ENCODE assay signal across 8 cellular contexts in genomic region chr20:30586178-30586577, GRCh38.
DNase-seq lines count a peak whose midpoint lies in the region; ATAC-seq and TF ChIP-seq lines count a peak whose summit lies in the region.
"Not testable (repeated sequence)": the region's sequence is repeated elsewhere in the genome, so short reads cannot be mapped to it uniquely, and the experiment has no call there.

No MANE protein-coding gene starts in this region.

- DNase-seq in BE2C: peak; percentile 17
- not testable (repeated sequence) for DNase-seq in esophagus muscularis mucosa (ENCODE audit: extremely low spot score); neuronal stem cell (ENCODE audit: low spot score); gastrocnemius medialis; transverse colon
- DNase-seq in right cardiac atrium: peak in 1 of 3 donors; percentile 31

- in situ Hi-C loops in gastrocnemius medialis (cut with MboI; ENCODE audit: low sequenced_read_pairs in 4 of 4); transverse colon (cut with MboI; ENCODE audit: low pct_ligation_motif_present in 1 of 4, low pct_unique_long_range_greater_than_20kb in 1 of 4, low sequenced_read_pairs in 3 of 4): not testable (repeated sequence)

- H2BK15ac ChIP-seq in neuronal stem cell (ENCODE audit: low read length): not testable (repeated sequence)

- not testable (repeated sequence) for H3K4me1 ChIP-seq in BE2C; HUES48 (ENCODE audit: control insufficient read depth, insufficient read depth, low read length); right cardiac atrium (ENCODE audit: control insufficient read depth, insufficient read depth, low read length); neuronal stem cell (ENCODE audit: control insufficient read depth in 2 of 2, insufficient read depth in 1 of 2, low read depth in 1 of 2, low read length in 2 of 2); gastrocnemius medialis
- H3K4me1 ChIP-seq in esophagus muscularis mucosa (peaks cover 0 to 15% (median 12%) of the 10 kb centered on the region in 4 donors), transverse colon (peaks cover 0 to 12% (median 0%) of the 10 kb centered on the region in 4 donors)

- H2BK120ac ChIP-seq in neuronal stem cell (ENCODE audit: low read depth, low read length): not testable (repeated sequence)

- H3K18ac ChIP-seq in neuronal stem cell (ENCODE audit: low read length): not testable (repeated sequence)

- ATAC-seq in right cardiac atrium, gastrocnemius medialis: not testable (repeated sequence)

- not testable (repeated sequence) for H3K27me3 ChIP-seq in BE2C; esophagus muscularis mucosa; right cardiac atrium (ENCODE audit: control insufficient read depth, insufficient read depth); neuronal stem cell (ENCODE audit: control insufficient read depth in 3 of 3, insufficient read depth in 3 of 3, low read depth in 1 of 3, low read length in 3 of 3); gastrocnemius medialis
- H3K27me3 ChIP-seq in HUES48 (ENCODE audit: control insufficient read depth, insufficient read depth, low read length) (peaks cover 10% of the 10 kb centered on the region), transverse colon (peaks cover 15% of the 10 kb centered on the region)

- not testable (repeated sequence) for H3K9me3 ChIP-seq in BE2C; HUES48 (ENCODE audit: control insufficient read depth, insufficient read depth, low read length); esophagus muscularis mucosa; right cardiac atrium (ENCODE audit: control insufficient read depth, low read length); neuronal stem cell (replicated peaks in 1 of 2; ENCODE audit: control insufficient read depth in 2 of 2, insufficient read depth in 1 of 2, low read depth in 1 of 2, low read length in 2 of 2); gastrocnemius medialis; transverse colon

- H3K4me3 ChIP-seq in BE2C (ENCODE audit: low read depth, low read length): peak overlapping the region; percentile 49
- peak overlapping the region; percentile 51; the same call in 1 of the 2 replicates for H3K4me3 ChIP-seq in HUES48 (ENCODE audit: low read depth, low read length)
- peak overlapping the region; percentile 22 to 61 (median 58) for H3K4me3 ChIP-seq in esophagus muscularis mucosa
- peak overlapping the region; percentile 26 for H3K4me3 ChIP-seq in right cardiac atrium (ENCODE audit: low read length)
- H3K4me3 ChIP-seq in neuronal stem cell (ENCODE audit: low read length in 2 of 2): not testable (repeated sequence)
- peak overlapping the region in 3 of 4 donors; percentile 44 to 75 (median 55) for H3K4me3 ChIP-seq in gastrocnemius medialis
- H3K4me3 ChIP-seq in transverse colon: peak overlapping the region in 3 of 4 donors; percentile 23 to 61 (median 33)

- not testable (repeated sequence) for TF ChIP-seq EP300 in esophagus muscularis mucosa (IDR thresholded peaks at IDR 0.05); transverse colon (IDR thresholded peaks at IDR 0.05; ENCODE audit: low read depth)

- not testable (repeated sequence) for H3K9ac ChIP-seq in HUES48 (ENCODE audit: low read depth, low read length); neuronal stem cell (ENCODE audit: low read depth, low read length, poor library complexity)

- not testable (repeated sequence) for H3K14ac ChIP-seq in neuronal stem cell (ENCODE audit: low read length)

- H3K27ac ChIP-seq in HUES48 (ENCODE audit: low read depth, low read length); right cardiac atrium (ENCODE audit: low read length); neuronal stem cell (replicated peaks; ENCODE audit: low read length); gastrocnemius medialis: not testable (repeated sequence)
- H3K27ac ChIP-seq in angular gyrus (ENCODE audit: low read depth, low read length): peak overlapping the region; percentile 40
- H3K27ac ChIP-seq in esophagus muscularis mucosa (replicated peaks in 1 of 4): peak overlapping the region in 2 of 4 donors; percentile 3 to 80
- H3K27ac ChIP-seq in transverse colon: peak overlapping the region in 2 of 4 donors; percentile 8 to 38

- H2BK5ac ChIP-seq in neuronal stem cell (ENCODE audit: low read length): not testable (repeated sequence)

- not testable (repeated sequence) for H4K91ac ChIP-seq in neuronal stem cell (ENCODE audit: low read depth, low read length, poor library complexity)

- no CpG with 5 or more reads among the region's 30 CpGs for WGBS in esophagus muscularis mucosa
- WGBS in right cardiac atrium: 8% methylated on average over 25 of the region's 30 CpGs
- no CpG with 5 or more reads among the region's 30 CpGs for WGBS in neuronal stem cell (ENCODE audit: extremely low coverage in 2 of 2, insufficient read length in 2 of 2, insufficient replicate concordance in 1 of 2), 2 donors
- WGBS in transverse colon (ENCODE audit: low coverage in 1 of 2), 2 donors: 15 to 53% methylated on average over 5 to 15 of the region's 30 CpGs

- not testable (repeated sequence) for H3K36me3 ChIP-seq in BE2C; HUES48 (ENCODE audit: control insufficient read depth, insufficient read depth, low read length); esophagus muscularis mucosa; neuronal stem cell (replicated peaks in 1 of 2; ENCODE audit: control insufficient read depth in 2 of 2, insufficient read depth in 2 of 2, low read length in 2 of 2); gastrocnemius medialis; transverse colon

- not testable (repeated sequence) for H2BK12ac ChIP-seq in neuronal stem cell (ENCODE audit: low read length)

- not testable (repeated sequence) for H2AFZ ChIP-seq in neuronal stem cell (ENCODE audit: low read length)

- TF ChIP-seq CTCF in BE2C (IDR thresholded peaks at IDR 0.05; ENCODE audit: low read depth, low read length); esophagus muscularis mucosa (IDR thresholded peaks at IDR 0.05); gastrocnemius medialis (IDR thresholded peaks at IDR 0.05 in 4 of 5, conservative IDR thresholded peaks at IDR 0.05 in 1 of 5); transverse colon (IDR thresholded peaks at IDR 0.05): not testable (repeated sequence)

- not testable (repeated sequence) for TF ChIP-seq POLR2A in esophagus muscularis mucosa (IDR thresholded peaks at IDR 0.05; ENCODE audit: low read depth); gastrocnemius medialis (IDR thresholded peaks at IDR 0.05); transverse colon (IDR thresholded peaks at IDR 0.05)

- not testable (repeated sequence) for H3K4ac ChIP-seq in neuronal stem cell (ENCODE audit: low read length)

- H3K4me2 ChIP-seq in neuronal stem cell (ENCODE audit: insufficient read depth, low read length, poor library complexity, severe bottlenecking): peak overlapping the region; percentile 33

- not testable (repeated sequence) for H4K8ac ChIP-seq in neuronal stem cell (ENCODE audit: low read depth, low read length)

- not testable (repeated sequence) for H2AK5ac ChIP-seq in neuronal stem cell (ENCODE audit: low read depth, low read length)

- not testable (repeated sequence) for H3K23ac ChIP-seq in neuronal stem cell (ENCODE audit: low read depth, low read length, poor library complexity)

- not testable (repeated sequence) for H3K79me1 ChIP-seq in neuronal stem cell (ENCODE audit: low read depth, low read length)

- intact Hi-C loops in esophagus muscularis mucosa (cut with DNase I); right cardiac atrium (cut with DNase I); gastrocnemius medialis (cut with DNase I; ENCODE audit: low total_unique reads); transverse colon (cut with DNase I; ENCODE audit: low total_unique reads): not testable (repeated sequence)
